In genomic region chr6:3671382-3671781, GRCh38 we compare ENCODE assay signal across 34 cellular contexts.
"Had no signal": no experiment of that assay in that cellular context is flagged by ENCODE, and none has a peak within 500 bp of the region (broad histone marks: within the 10 kb centered on the region; RNA-seq: fewer than 3 reads in every experiment).

No MANE protein-coding gene starts in this region.

- H3K27ac ChIP-seq: brain microvascular endothelial cell, epithelial cell of prostate, esophagus squamous epithelium, gastroesophageal sphincter, heart right ventricle, VCaP had no signal

- H3K27me3 Mint-ChIP-seq: activated naive CD8-positive, alpha-beta T cell; activated T-helper 17 cell treated with anti-CD3 and anti-CD28 coated beads, Interleukin-2, amount 50 U/mL, for 72 hours had no signal

- FAIRE-seq: astrocyte, bronchial epithelial cell, colon, endometrium, endothelial cell of umbilical vein had no signal

- H3K27me3 ChIP-seq: brain microvascular endothelial cell, esophagus squamous epithelium, gastroesophageal sphincter, heart right ventricle had no signal

- H3K4me3 Mint-ChIP-seq: activated B cell treated with CpG ODN at 0.5 μM for 24 hours; activated CD8-positive, alpha-beta T cell treated with anti-CD3 and anti-CD28 coated beads for 36 hours; activated naive CD8-positive, alpha-beta T cell; activated T-cell treated with anti-CD3 and anti-CD28 coated beads, Interleukin-2, amount 50 U/mL, for 4 hours; activated T-helper 17 cell treated with anti-CD3 and anti-CD28 coated beads, Interleukin-2, amount 50 U/mL, for 72 hours; central memory CD8-positive, alpha-beta T cell; effector memory CD8-positive, alpha-beta T cell had no signal

- H3K27ac Mint-ChIP-seq: activated B cell treated with CpG ODN at 0.5 μM for 24 hours; activated CD8-positive, alpha-beta T cell treated with anti-CD3 and anti-CD28 coated beads for 36 hours; activated naive CD8-positive, alpha-beta T cell; activated T-helper 17 cell treated with anti-CD3 and anti-CD28 coated beads, Interleukin-2, amount 50 U/mL, for 72 hours; effector memory CD8-positive, alpha-beta T cell had no signal

- H3K36me3 ChIP-seq: brain microvascular endothelial cell, esophagus squamous epithelium, gastroesophageal sphincter, heart right ventricle had no signal

- DNase-seq: activated B cell treated with CpG ODN at 0.5 μM for 24 hours; activated CD4-positive, alpha-beta T cell treated with anti-CD3 and anti-CD28 coated beads for 48 hours; activated CD4-positive, alpha-beta T cell treated with anti-CD3 and anti-CD28 coated beads, Interleukin-2, amount 50 U/mL, for 1 hour; activated CD4-positive, alpha-beta T cell treated with anti-CD3 and anti-CD28 coated beads, Interleukin-2, amount 50 U/mL, for 48 hours; activated CD8-positive, alpha-beta memory T cell treated with anti-CD3 and anti-CD28 coated beads for 24 hours; activated CD8-positive, alpha-beta T cell treated with anti-CD3 and anti-CD28 coated beads for 36 hours; activated effector memory CD4-positive, alpha-beta T cell treated with Interleukin-2 at 50 U/mL for 16 hours; activated gamma-delta T cell treated with Interleukin-2 at 50 U/mL for 16 hours; activated naive CD4-positive, alpha-beta T cell treated with anti-CD3 and anti-CD28 coated beads, Interleukin-2, amount 50 U/mL, for 16 hours; activated naive CD4-positive, alpha-beta T cell treated with Interleukin-2 at 50 U/mL for 16 hours; activated T-cell treated with anti-CD3 and anti-CD28 coated beads, Interleukin-2, amount 50 U/mL, for 4 hours; amniotic stem cell; anterior cingulate cortex; brain microvascular endothelial cell; cortex of kidney; dermis blood vessel endothelial cell; effector CD4-positive, alpha-beta T cell; effector memory CD8-positive, alpha-beta T cell; esophagus squamous epithelium; foreskin melanocyte; heart right ventricle; T-helper 2 cell had no signal

- H3K4me1 Mint-ChIP-seq: activated B cell treated with CpG ODN at 0.5 μM for 24 hours; activated T-helper 17 cell treated with anti-CD3 and anti-CD28 coated beads, Interleukin-2, amount 50 U/mL, for 72 hours; central memory CD8-positive, alpha-beta T cell had no signal

- H3K9me3 Mint-ChIP-seq: central memory CD8-positive, alpha-beta T cell had no signal

- H3K4me3 ChIP-seq: esophagus squamous epithelium, gastroesophageal sphincter, heart right ventricle had no signal

- ATAC-seq: activated CD4-positive, CD25-positive, alpha-beta regulatory T cell treated with anti-CD3 and anti-CD28 coated beads, Interleukin-2, amount 50 U/mL, for 24 hours; activated CD8-positive, alpha-beta T cell treated with anti-CD3 and anti-CD28 coated beads for 36 hours; activated T-cell treated with anti-CD3 and anti-CD28 coated beads, Interleukin-2, amount 50 U/mL, for 4 hours; activated T-helper 17 cell treated with anti-CD3 and anti-CD28 coated beads, Interleukin-2, amount 50 U/mL, for 72 hours; effector memory CD8-positive, alpha-beta T cell; gastroesophageal sphincter; heart right ventricle had no signal
